ENCODE assay signal across 11 cellular contexts in genomic region chr1:230157409-230158390, GRCh38.
DNase-seq lines count a peak whose midpoint lies in the region; ATAC-seq, FAIRE-seq and TF ChIP-seq lines count a peak whose summit lies in the region.
"Had no signal": no experiment of that assay in that cellular context is flagged by ENCODE, and none has a peak within 500 bp of the region (broad histone marks: within the 10 kb centered on the region; RNA-seq: fewer than 3 reads in every experiment).

No MANE protein-coding gene starts in this region.

- BruUV-seq in K562 (replicated peaks; lab: Mats Ljungman, UMichigan) = no TSS peak

- peak overlapping the region in 1 of 2 experiments; percentile 8; a peak in 1 of 4 replicates for H3K9ac ChIP-seq in K562 (ENCODE audit: insufficient read depth in 1 of 2, low read depth in 2 of 2, low read length in 2 of 2)

- intact Hi-C loops in K562 (cut with micrococcal nuclease) (loop anchor here (10.0 kb wide), 1 partner anchor 603 kb away; the partner anchor contains the start of gene ABCB10), lower lobe of right lung (cut with DNase I) (no loop called here)

- no peak overlapping the region for H3K4me3 ChIP-seq in ACC112 (ENCODE audit: low read depth, low read length)
- no peak overlapping the region for H3K4me3 ChIP-seq in K562
- no peak overlapping the region for H3K4me3 ChIP-seq in lower lobe of right lung

- DNase-seq in NCI-H146 treated with DMSO at 0.1 percent for 48 hours (lab: John Stamatoyannopoulos, UW; ENCODE audit: unreplicated experiment) (peak; percentile 33), K562 (ENCODE audit: extremely low read depth in 1 of 4, low spot score in 3 of 4) (peak in 1 of 4 experiments; percentile 59), lower lobe of right lung (no peak), GM19240 (ENCODE audit: insufficient read length, low spot score) (no peak), NCI-H1105 treated with DMSO at 0.1 percent for 48 hours (lab: John Stamatoyannopoulos, UW) (no peak), SW 1271 (lab: John Stamatoyannopoulos, UW) (no peak), activated gamma-delta T cell treated with Interleukin-2 at 50 U/mL for 16 hours (no peak)
- DNase-seq: activated CD8-positive, alpha-beta T cell treated with anti-CD3 and anti-CD28 coated beads, Interleukin-2, amount 10 ng/mL, durations not matched to agents 7 days and 5 days; CD4-positive, CD25-positive, alpha-beta regulatory T cell; midbrain had no signal

- POLR2A ChIA-PET in K562 (lab: Yijun Ruan, JAX) = interaction anchor here (0.7 to 3.2 kb wide), 5 partner anchors 11 to 1678 kb away, joined by 3 to 17 read pairs (median 5); no protein-coding TSS in a partner anchor

- peak; percentile 40 for ATAC-seq in K562
- ATAC-seq in lower lobe of right lung = peak; percentile 10 to 25
- ATAC-seq: activated CD8-positive, alpha-beta T cell treated with anti-CD3 and anti-CD28 coated beads, Interleukin-2, amount 10 ng/mL, durations not matched to agents 7 days and 5 days had no signal

- TF ChIP-seq CTCF in K562 (IDR thresholded peaks at IDR 0.05 in 2 of 3, conservative IDR thresholded peaks at IDR 0.05 in 1 of 3; ENCODE audit: insufficient read depth in 2 of 3, low read depth in 1 of 3, low read length in 3 of 3) (no peak), lower lobe of right lung (IDR thresholded peaks at IDR 0.05) (no peak)

- no peaks in the 10 kb centered on the region for H3K27me3 ChIP-seq in ACC112 (ENCODE audit: insufficient read depth, low read length)
- no peaks in the 10 kb centered on the region for H3K27me3 ChIP-seq in K562 (ENCODE audit: control insufficient read depth in 2 of 2, insufficient read depth in 2 of 2, low read length in 2 of 2)
- no peaks in the 10 kb centered on the region for H3K27me3 ChIP-seq in lower lobe of right lung (ENCODE audit: low read depth)

- H3K4me2 ChIP-seq in K562 (ENCODE audit: insufficient read depth, low read length) = peak overlapping the region; percentile 27; the same call in 1 of the 2 replicates

- H3K27ac ChIP-seq in ACC112 (ENCODE audit: low read depth, low read length) (0 out of 2 replicates have a peak overlapping the region, but pooled peaks have one; percentile 5), K562 (ENCODE audit: extremely low read depth, low read depth, low read length) (0 out of 3 replicates have a peak overlapping the region, but pooled peaks have one; percentile 17), lower lobe of right lung (no peak overlapping the region)

- H3K4me1 ChIP-seq in ACC112 (ENCODE audit: control insufficient read depth, insufficient read depth, low read length, unreplicated experiment) = peaks cover 36% of the 10 kb centered on the region
- peaks cover 54 to 91% of the 10 kb centered on the region in 2 experiments for H3K4me1 ChIP-seq in K562 (replicated peaks in 1 of 2; ENCODE audit: control insufficient read depth in 2 of 2, insufficient read depth in 2 of 2, low read length in 2 of 2)
- H3K4me1 ChIP-seq in lower lobe of right lung = peaks cover 39% of the 10 kb centered on the region

- H3K79me2 ChIP-seq in ACC112 (ENCODE audit: control insufficient read depth, insufficient read depth, low read length, unreplicated experiment) (peaks cover 84% of the 10 kb centered on the region), K562 (ENCODE audit: control insufficient read depth, insufficient read depth, low read length) (peaks cover 98% of the 10 kb centered on the region)

- no peaks in the 10 kb centered on the region for H4K20me1 ChIP-seq in K562 (replicated peaks; ENCODE audit: control insufficient read depth, insufficient read depth, low read length)

- FAIRE-seq in K562 (lab: Jason Lieb, UNC) = no peak

- H2AFZ ChIP-seq in ACC112 (ENCODE audit: low read length, unreplicated experiment) (no peak overlapping the region), K562 (ENCODE audit: low read depth, low read length) (no peak overlapping the region)

- no peak for TF ChIP-seq EP300 in K562 (IDR thresholded peaks at IDR 0.05; ENCODE audit: low read length)

- TF ChIP-seq POLR2A in K562 (conservative IDR thresholded peaks at IDR 0.05) = no peak

- H3K9me1 ChIP-seq in K562 (ENCODE audit: control insufficient read depth, insufficient read depth, low read length) = peaks cover 8% of the 10 kb centered on the region

- H3K9me3 ChIP-seq in K562 (replicated peaks; ENCODE audit: control insufficient read depth, insufficient read depth, low read depth, low read length) (no peaks in the 10 kb centered on the region), lower lobe of right lung (no peaks in the 10 kb centered on the region)

- peaks cover 8% of the 10 kb centered on the region; the same call in 1 of the 2 replicates for H3K36me3 ChIP-seq in ACC112 (ENCODE audit: insufficient read depth, low read length)
- H3K36me3 ChIP-seq in K562 (ENCODE audit: control insufficient read depth, insufficient read depth, low read length) = peaks cover 4% of the 10 kb centered on the region; the same call in 2 of the 3 replicates
- H3K36me3 ChIP-seq in lower lobe of right lung = no peaks in the 10 kb centered on the region

- CTCF ChIA-PET in K562 (lab: Yijun Ruan, JAX; ENCODE audit: low intra/inter-chr PET ratio) = no interaction called here

- in situ Hi-C loops in K562 (cut with MboI) = no loop called here

- TF ChIP-seq RAD21 in K562 (CRISPR knock-in tag; conservative IDR thresholded peaks at IDR 0.05 in 1 of 2, IDR thresholded peaks at IDR 0.05 in 1 of 2) = no peak

- 44% methylated on average over 12 of the region's 12 CpGs for WGBS in K562 (ENCODE audit: insufficient coverage, low coverage, missing lambda C conversion rate)

TF ChIP-seq in K562, 482 proteins besides CTCF, POLR2A, EP300 and RAD21 (continues in another document):
- TF ChIP-seq TAF7 (tag; IDR thresholded peaks at IDR 0.05) (no peak), PREB (CRISPR knock-in tag; IDR thresholded peaks at IDR 0.05) (no peak), GATAD2A (IDR thresholded peaks at IDR 0.05) (0 out of 2 replicates have a peak, but pooled peaks have one; percentile 25), HES1 (IDR thresholded peaks at IDR 0.05; ENCODE audit: low read depth) (no peak), SMARCA4 (IDR thresholded peaks at IDR 0.05) (0 out of 2 replicates have a peak, but pooled peaks have one; percentile 23), MECOM (CRISPR knock-in tag; IDR thresholded peaks at IDR 0.05) (no peak), ZNF592 (IDR thresholded peaks at IDR 0.05) (peak; percentile 47; the same call in 1 of the 2 replicates), ETV5 (CRISPR knock-in tag; IDR thresholded peaks at IDR 0.05; ENCODE audit: low read depth) (no peak), ZNF764 (CRISPR knock-in tag; IDR thresholded peaks at IDR 0.05; ENCODE audit: low read depth) (no peak), EZH2 (IDR thresholded peaks at IDR 0.05; ENCODE audit: borderline replicate concordance, low read depth, low read length) (no peak), RBM39 (optimal IDR thresholded peaks at IDR 0.05; ENCODE audit: low read depth, low read length) (no peak), SMC3 (conservative IDR thresholded peaks at IDR 0.05; ENCODE audit: insufficient read depth, low read depth, low read length) (no peak)
